21 cellular contexts compared by ENCODE assay signal in genomic region chr12:39033789-39034188, GRCh38.
A peak's percentile ranks its signal among the peaks of the same experiment; 100 is the strongest.
DNase-seq lines count a peak whose midpoint lies in the region; FAIRE-seq and TF ChIP-seq lines count a peak whose summit lies in the region.
"Had no signal": no experiment of that assay in that cellular context is flagged by ENCODE, and none has a peak within 500 bp of the region (broad histone marks: within the 10 kb centered on the region; RNA-seq: fewer than 3 reads in every experiment).

No MANE protein-coding gene starts in this region.

- TF ChIP-seq CTCF in endothelial cell of umbilical vein (IDR thresholded peaks at IDR 0.05; ENCODE audit: extremely low read depth in 1 of 2, insufficient read depth in 1 of 2, low read depth in 1 of 2, low read length in 2 of 2): no peak
- no peak for TF ChIP-seq CTCF in tibial artery (IDR thresholded peaks at IDR 0.05)

- no peaks in the 10 kb centered on the region for H4K20me1 ChIP-seq in endothelial cell of umbilical vein (replicated peaks; ENCODE audit: control insufficient read depth, extremely low read depth, insufficient read depth, low read length)
- H4K20me1 ChIP-seq: BLaER1 had no signal

- peak; percentile 16 for DNase-seq in DMS153 (lab: John Stamatoyannopoulos, UW)
- no peak for DNase-seq in DMS153 treated with DMSO at 0.1 percent for 48 hours (lab: John Stamatoyannopoulos, UW; ENCODE audit: unreplicated experiment)
- peak; percentile 95 for DNase-seq in DMS53 (lab: John Stamatoyannopoulos, UW)
- DNase-seq in MV-4-11 (lab: John Stamatoyannopoulos, UW): peak; percentile 8
- DNase-seq in endothelial cell of umbilical vein (ENCODE audit: low read depth, low spot score): no peak
- DNase-seq in retina: no peak
- no peak for DNase-seq in activated T-helper 2 cell treated with anti-CD3 and anti-CD28 coated beads, Interferon-gamma antibody, Interleukin-2, Interleukin-4, amounts not matched to agents 10 μg/mL and 5 μg/mL and 100 μg/mL, durations not matched to agents 14 hours and 24 hours and 36 hours (ENCODE audit: low spot score)
- no peak for DNase-seq in tibial artery
- DNase-seq: AML-193; Caco-2; CD8-positive, alpha-beta memory T cell; DMS79 treated with DMSO at 0.1 percent for 48 hours; EL; GM23248; H9; HFFc6 had no signal

- CTCF ChIA-PET in endothelial cell of umbilical vein (lab: Charles Lee): no interaction called here

- no peaks in the 10 kb centered on the region for H3K9me3 ChIP-seq in endothelial cell of umbilical vein (replicated peaks; ENCODE audit: control insufficient read depth, insufficient read depth, low read length)
- H3K9me3 ChIP-seq in tibial artery: no peaks in the 10 kb centered on the region
- H3K9me3 ChIP-seq: BLaER1, Caco-2 had no signal

- H3K27me3 ChIP-seq in endothelial cell of umbilical vein (ENCODE audit: control insufficient read depth in 2 of 2, insufficient read depth in 2 of 2, low read length in 2 of 2) (no peaks in the 10 kb centered on the region), tibial artery (no peaks in the 10 kb centered on the region)
- H3K27me3 ChIP-seq: BLaER1 had no signal

- H3K4me1 ChIP-seq in endothelial cell of umbilical vein (ENCODE audit: control insufficient read depth, extremely low read depth, insufficient read depth, low read length) (no peaks in the 10 kb centered on the region), tibial artery (no peaks in the 10 kb centered on the region)
- H3K4me1 ChIP-seq: BLaER1, Caco-2 had no signal

- no peaks in the 10 kb centered on the region for H3K9me1 ChIP-seq in endothelial cell of umbilical vein (replicated peaks; ENCODE audit: control insufficient read depth, extremely low read depth, insufficient read depth, low read length)

- H3K27ac ChIP-seq in endothelial cell of umbilical vein (ENCODE audit: insufficient read depth, low read depth, low read length): no peak overlapping the region
- H3K27ac ChIP-seq in tibial artery: no peak overlapping the region
- H3K27ac ChIP-seq: 22Rv1, BLaER1, GM23248 had no signal

- BruUV-seq in endothelial cell of umbilical vein (replicated peaks; lab: Mats Ljungman, UMichigan): no TSS peak

- no peak for TF ChIP-seq POLR2A in endothelial cell of umbilical vein (IDR thresholded peaks at IDR 0.05; ENCODE audit: low read depth, low read length)

- H3K4me2 ChIP-seq in endothelial cell of umbilical vein (ENCODE audit: insufficient read depth, low read length): no peak overlapping the region
- H3K4me2 ChIP-seq: BLaER1 had no signal

- H3K79me2 ChIP-seq in endothelial cell of umbilical vein (ENCODE audit: control insufficient read depth, insufficient read depth, low read length): no peaks in the 10 kb centered on the region

- H3K4me1 Mint-ChIP-seq in activated T-helper 2 cell treated with anti-CD3 and anti-CD28 coated beads, Interferon-gamma antibody, Interleukin-2, Interleukin-4, amounts not matched to agents 10 μg/mL and 5 μg/mL and 100 μg/mL, durations not matched to agents 14 hours and 24 hours and 36 hours (ENCODE audit: low read depth): no peaks in the 10 kb centered on the region
- H3K4me1 Mint-ChIP-seq: CD8-positive, alpha-beta memory T cell; H9 had no signal

- H3K36me3 Mint-ChIP-seq in activated T-helper 2 cell treated with anti-CD3 and anti-CD28 coated beads, Interferon-gamma antibody, Interleukin-2, Interleukin-4, amounts not matched to agents 10 μg/mL and 5 μg/mL and 100 μg/mL, durations not matched to agents 14 hours and 24 hours and 36 hours (ENCODE audit: low read depth): no peaks in the 10 kb centered on the region
- H3K36me3 Mint-ChIP-seq: CD8-positive, alpha-beta memory T cell had no signal

- POLR2A ChIA-PET in endothelial cell of umbilical vein (lab: Charles Lee): no interaction called here

- H3K4me3 ChIP-seq in endothelial cell of umbilical vein (replicated peaks in 1 of 3; ENCODE audit: insufficient read depth in 1 of 3, low read depth in 1 of 3, low read length in 3 of 3): no peak overlapping the region
- H3K4me3 ChIP-seq in tibial artery: no peak overlapping the region
- H3K4me3 ChIP-seq: BLaER1, GM23248, K562 had no signal

- no peak overlapping the region for H2AFZ ChIP-seq in endothelial cell of umbilical vein (ENCODE audit: low read depth, low read length)
- H2AFZ ChIP-seq: GM23248 had no signal

- intact Hi-C loops in endothelial cell of umbilical vein (cut with micrococcal nuclease) (no loop called here), tibial artery (cut with DNase I; ENCODE audit: low total_unique reads) (no loop called here)
- intact Hi-C loops in activated T-helper 2 cell treated with anti-CD3 and anti-CD28 coated beads, Interferon-gamma antibody, Interleukin-2, Interleukin-4, amounts not matched to agents 10 μg/mL and 5 μg/mL and 100 μg/mL, durations not matched to agents 14 hours and 24 hours and 36 hours (cut with micrococcal nuclease): no loop called here

- dilution Hi-C loops in endothelial cell of umbilical vein (cut with MboI; ENCODE audit: extremely low pct_ligation_motif_present, low sequenced_read_pairs): no loop called here

- no peaks in the 10 kb centered on the region for H3K36me3 ChIP-seq in endothelial cell of umbilical vein (ENCODE audit: control insufficient read depth in 2 of 2, extremely low read depth in 1 of 2, insufficient read depth in 2 of 2, low read length in 2 of 2)
- H3K36me3 ChIP-seq in tibial artery: no peaks in the 10 kb centered on the region
- H3K36me3 ChIP-seq: BLaER1 had no signal

- FAIRE-seq in endothelial cell of umbilical vein (lab: Jason Lieb, UNC): peak; percentile 8
- FAIRE-seq: G401.6, GM12891, K562 had no signal

- no peaks in the 10 kb centered on the region for H3K9me3 Mint-ChIP-seq in activated T-helper 2 cell treated with anti-CD3 and anti-CD28 coated beads, Interferon-gamma antibody, Interleukin-2, Interleukin-4, amounts not matched to agents 10 μg/mL and 5 μg/mL and 100 μg/mL, durations not matched to agents 14 hours and 24 hours and 36 hours
- H3K9me3 Mint-ChIP-seq: H9 had no signal

- no peak overlapping the region for H3K4me3 Mint-ChIP-seq in activated T-helper 2 cell treated with anti-CD3 and anti-CD28 coated beads, Interferon-gamma antibody, Interleukin-2, Interleukin-4, amounts not matched to agents 10 μg/mL and 5 μg/mL and 100 μg/mL, durations not matched to agents 14 hours and 24 hours and 36 hours (ENCODE audit: low read depth)
- H3K4me3 Mint-ChIP-seq: CD8-positive, alpha-beta memory T cell; H9; HFFc6 had no signal

- H3K27me3 Mint-ChIP-seq in activated T-helper 2 cell treated with anti-CD3 and anti-CD28 coated beads, Interferon-gamma antibody, Interleukin-2, Interleukin-4, amounts not matched to agents 10 μg/mL and 5 μg/mL and 100 μg/mL, durations not matched to agents 14 hours and 24 hours and 36 hours (ENCODE audit: low read depth): no peaks in the 10 kb centered on the region
- H3K27me3 Mint-ChIP-seq: CD8-positive, alpha-beta memory T cell had no signal

- H3K27ac Mint-ChIP-seq in activated T-helper 2 cell treated with anti-CD3 and anti-CD28 coated beads, Interferon-gamma antibody, Interleukin-2, Interleukin-4, amounts not matched to agents 10 μg/mL and 5 μg/mL and 100 μg/mL, durations not matched to agents 14 hours and 24 hours and 36 hours: no peak overlapping the region
- H3K27ac Mint-ChIP-seq: CD8-positive, alpha-beta memory T cell; H9; HFFc6 had no signal

- no peak overlapping the region for H3K9ac ChIP-seq in endothelial cell of umbilical vein (replicated peaks; ENCODE audit: extremely low read depth, insufficient read depth, low read length)
- H3K9ac ChIP-seq: BLaER1, GM23248 had no signal

TF ChIP-seq in endothelial cell of umbilical vein, 7 proteins besides CTCF, POLR2A, EP300 and RAD21:
- no peak for TF ChIP-seq MAX (IDR thresholded peaks at IDR 0.05; ENCODE audit: insufficient read depth, insufficient read length)
- no peak for TF ChIP-seq MYC (IDR thresholded peaks at IDR 0.05; ENCODE audit: low read depth, low read length)
- TF ChIP-seq EZH2 (IDR thresholded peaks at IDR 0.05; ENCODE audit: borderline replicate concordance, low read depth, low read length, severe bottlenecking): no peak

Comparison
In these comparisons a context has a peak if more than half of its experiments do, and no peak if none do; other contexts are left out.
1. DNase-seq: peak in DMS153 (single experiment), DMS53 (single experiment) and MV-4-11 (single experiment); none in DMS153 treated with DMSO at 0.1 percent for 48 hours (single experiment), endothelial cell of umbilical vein (single experiment), retina (single experiment), activated T-helper 2 cell treated with anti-CD3 and anti-CD28 coated beads, Interferon-gamma antibody, Interleukin-2, Interleukin-4, amounts not matched to agents 10 μg/mL and 5 μg/mL and 100 μg/mL, durations not matched to agents 14 hours and 24 hours and 36 hours (single experiment) and tibial artery (0 of 2).